Comparison of ENCODE assay signal across 8 cellular contexts in genomic region chr12:132828706-132829534, GRCh38. TPM values are rescaled to one million over a fixed set of nuclear protein-coding genes. Genes with fewer than 3 reads are reported as not detected.
DNase-seq lines count a peak whose midpoint lies in the region; ATAC-seq and TF ChIP-seq lines count a peak whose summit lies in the region.

Gene GOLGA3 (minus strand): TSS chr12:132828869. CDS start chr12:132822128, 6,741 bp downstream.

- no peaks in the 10 kb centered on the region for H3K9me3 ChIP-seq in PC-3 (ENCODE audit: low read length)
- H3K9me3 ChIP-seq in mucosa of rectum (ENCODE audit: control insufficient read depth in 2 of 2, low read length in 2 of 2): no peaks in the 10 kb centered on the region

- peak within 1 kb of the TSS; percentile 91 for H3K4me3 ChIP-seq in Jurkat, Clone E6-1 (ENCODE audit: low read length)
- H3K4me3 ChIP-seq in PC-3 (ENCODE audit: low read length) (peak within 1 kb of the TSS; percentile 100), mucosa of rectum (ENCODE audit: low read length in 2 of 2) (peak within 1 kb of the TSS; percentile 87 to 91)

- H2AFZ ChIP-seq in PC-3 (ENCODE audit: low read length): peak within 1 kb of the TSS; percentile 97

- H3K36me3 ChIP-seq in PC-3 (ENCODE audit: low read depth, low read length) (peaks cover 29% of the 10 kb centered on the region; the same call in 1 of the 2 replicates), mucosa of rectum (ENCODE audit: control insufficient read depth in 2 of 2, insufficient read depth in 2 of 2, low read length in 2 of 2) (peaks cover 24 to 30% of the 10 kb centered on the region in 2 donors)

- peak within 1 kb of the TSS; percentile 91 for H3K27ac ChIP-seq in PC-3 (ENCODE audit: low read length)
- peak within 1 kb of the TSS; percentile 98 for H3K27ac ChIP-seq in mucosa of rectum (ENCODE audit: low read depth in 2 of 2, low read length in 2 of 2)

- BruUV-seq in PC-3 (replicated peaks; lab: Mats Ljungman, UMichigan): no TSS peak

- CTCF ChIA-PET in PC-3 (lab: Charles Lee): no interaction called here

- no peaks in the 10 kb centered on the region for H3K27me3 ChIP-seq in PC-3 (ENCODE audit: low read length)
- H3K27me3 ChIP-seq in mucosa of rectum (ENCODE audit: control insufficient read depth in 2 of 2, insufficient read depth in 2 of 2, low read length in 2 of 2): no peaks in the 10 kb centered on the region

- H3K9ac ChIP-seq in PC-3 (ENCODE audit: low read length) (peak within 1 kb of the TSS; percentile 97), mucosa of rectum (ENCODE audit: low read depth in 1 of 2, low read length in 2 of 2) (peak within 1 kb of the TSS; percentile 90 to 94)

- TF ChIP-seq POLR2A in erythroblast (IDR thresholded peaks at IDR 0.05; ENCODE audit: low read length): peak; percentile 64

- peak; percentile 78 for DNase-seq in DMS153 (lab: John Stamatoyannopoulos, UW)
- peak; percentile 92 for DNase-seq in Jurkat, Clone E6-1 (ENCODE audit: low read depth, low spot score)
- DNase-seq in PC-3: peak; percentile 95
- DNase-seq in activated T-cell treated with anti-CD3 and anti-CD28 coated beads for 48 hours (ENCODE audit: low read depth): peak; percentile 95
- peak; percentile 97 for DNase-seq in erythroblast (lab: John Stamatoyannopoulos, UW)
- DNase-seq in stimulated activated CD8-positive, alpha-beta memory T cell treated with anti-CD3 and anti-CD28 coated beads, Interleukin-4, amount 100 ng/mL, for 4 hours (ENCODE audit: low read depth in 2 of 2, low spot score in 1 of 2): peak; percentile 86 to 91

- no peaks in the 10 kb centered on the region for H3K9me2 ChIP-seq in PC-3 (replicated peaks; ENCODE audit: low read length)

- H3K4me2 ChIP-seq in PC-3 (ENCODE audit: low read length): peak within 1 kb of the TSS; percentile 100

- H3K4me1 ChIP-seq in PC-3 (ENCODE audit: insufficient read depth, low read length) (peaks cover 26% of the 10 kb centered on the region), mucosa of rectum (ENCODE audit: control insufficient read depth in 2 of 2, insufficient read depth in 2 of 2, low read length in 2 of 2) (peaks cover 17 to 29% of the 10 kb centered on the region in 2 donors)

- peaks cover 36% of the 10 kb centered on the region for H4K20me1 ChIP-seq in PC-3 (ENCODE audit: low read length)

- no peaks in the 10 kb centered on the region for H3F3A ChIP-seq in PC-3 (ENCODE audit: low read length, unreplicated experiment)

- no peak for TF ChIP-seq CTCF in PC-3 (conservative IDR thresholded peaks at IDR 0.05; ENCODE audit: low read depth, low read length)

- ATAC-seq in GM21619 (IDR thresholded peaks at IDR 0.05; ENCODE audit: unreplicated experiment): peak; percentile 85
- ATAC-seq in PC-3: peak; percentile 86

- POLR2A ChIA-PET in PC-3 (lab: Charles Lee; ENCODE audit: unreplicated experiment): interaction anchor here (0.5 kb wide), 1 partner anchor 806 kb away, joined by 10 read pairs; no protein-coding TSS in a partner anchor

- peaks cover 46% of the 10 kb centered on the region for H3K79me2 ChIP-seq in PC-3 (ENCODE audit: low read length)

- intact Hi-C loops in PC-3 (cut with micrococcal nuclease): no loop called here

RNA-seq across cellular contexts. Expression of gene GOLGA3, which starts in this region (rescaled TPM):
- 5.5 TPM for polyA plus RNA-seq in Jurkat, Clone E6-1 (2012; ENCODE audit: insufficient read depth, insufficient read length)
- total RNA-seq in PC-3 (2014; rRNA removed): 86.9 and 130 TPM in 2 replicates

Comparison
In these comparisons a context has a peak if more than half of its experiments do, and no peak if none do; other contexts are left out.
1. Peak in every context shown above with its lines: DNase-seq, ATAC-seq, H3K4me3 ChIP-seq and H3K27ac ChIP-seq.